28 cellular contexts compared by ENCODE assay signal in the genomic region with DNA sequence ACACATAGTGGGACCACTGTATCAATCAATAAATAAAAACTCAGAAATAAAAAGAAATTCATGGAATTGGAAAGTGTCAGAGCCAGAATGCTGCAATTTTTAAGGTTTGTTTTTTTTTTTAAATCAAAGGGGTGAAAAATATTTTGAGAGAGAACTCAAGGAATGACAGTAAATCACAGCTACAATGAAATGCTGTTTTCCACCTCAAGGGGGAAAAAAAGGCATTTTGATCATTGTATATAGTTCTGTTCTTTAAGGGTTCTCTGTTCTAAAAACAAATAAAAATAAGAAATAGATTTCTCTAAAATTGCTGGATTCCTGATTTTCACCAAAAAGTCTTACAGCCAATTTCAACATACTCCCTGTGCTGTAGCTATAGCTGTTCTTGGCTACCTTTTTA. TPM values are rescaled to one million over a fixed set of nuclear protein-coding genes. Genes with fewer than 3 reads are reported as not detected.
"Had no signal": no experiment of that assay in that cellular context is flagged by ENCODE, and none has a peak within 500 bp of the region (broad histone marks: within the 10 kb centered on the region; RNA-seq: fewer than 3 reads in every experiment).

No MANE protein-coding gene starts in this region.

- DNase-seq: activated B cell treated with CpG ODN at 0.5 μM for 24 hours; activated CD4-positive, alpha-beta T cell treated with anti-CD3 and anti-CD28 coated beads for 48 hours; activated CD4-positive, alpha-beta T cell treated with anti-CD3 and anti-CD28 coated beads, Interleukin-2, amount 50 U/mL, for 1 hour; activated CD4-positive, alpha-beta T cell treated with anti-CD3 and anti-CD28 coated beads, Interleukin-2, amount 50 U/mL, for 48 hours; activated CD8-positive, alpha-beta memory T cell treated with anti-CD3 and anti-CD28 coated beads for 24 hours; activated CD8-positive, alpha-beta T cell treated with anti-CD3 and anti-CD28 coated beads for 36 hours; activated effector memory CD4-positive, alpha-beta T cell treated with Interleukin-2 at 50 U/mL for 16 hours; activated gamma-delta T cell treated with Interleukin-2 at 50 U/mL for 16 hours; activated naive CD4-positive, alpha-beta T cell treated with anti-CD3 and anti-CD28 coated beads, Interleukin-2, amount 50 U/mL, for 16 hours; activated naive CD4-positive, alpha-beta T cell treated with Interleukin-2 at 50 U/mL for 16 hours; activated T-cell treated with anti-CD3 and anti-CD28 coated beads, Interleukin-2, amount 50 U/mL, for 4 hours; amniotic stem cell; anterior cingulate cortex; brain microvascular endothelial cell; colonic mucosa; effector CD8-positive, alpha-beta T cell; erythroblast; foreskin keratinocyte; gastrocnemius medialis; heart right ventricle; T-helper 1 cell; T-helper 17 cell; T1000; WERI-Rb-1 had no signal

- ATAC-seq: activated CD4-positive, CD25-positive, alpha-beta regulatory T cell treated with anti-CD3 and anti-CD28 coated beads, Interleukin-2, amount 50 U/mL, for 24 hours; activated CD8-positive, alpha-beta T cell treated with anti-CD3 and anti-CD28 coated beads for 36 hours; activated T-cell treated with anti-CD3 and anti-CD28 coated beads, Interleukin-2, amount 50 U/mL, for 4 hours; activated T-helper 17 cell treated with anti-CD3 and anti-CD28 coated beads, Interleukin-2, amount 50 U/mL, for 72 hours; foreskin keratinocyte; gastrocnemius medialis; heart right ventricle; T-helper 17 cell had no signal

- H3K9me3 Mint-ChIP-seq: activated B cell treated with CpG ODN at 0.5 μM for 24 hours; activated CD8-positive, alpha-beta T cell treated with anti-CD3 and anti-CD28 coated beads for 36 hours; activated T-cell treated with anti-CD3 and anti-CD28 coated beads, Interleukin-2, amount 50 U/mL, for 4 hours; activated T-helper 17 cell treated with anti-CD3 and anti-CD28 coated beads, Interleukin-2, amount 50 U/mL, for 72 hours; T-helper 2 cell treated with Interferon-gamma antibody and Interleukin-4, amounts not matched to agents 5 μg/mL and 100 μg/mL, for 36 hours had no signal

- H3K4me1 Mint-ChIP-seq: activated B cell treated with CpG ODN at 0.5 μM for 24 hours; activated T-helper 17 cell treated with anti-CD3 and anti-CD28 coated beads, Interleukin-2, amount 50 U/mL, for 72 hours; T-helper 17 cell had no signal

- H3K4me3 Mint-ChIP-seq: activated B cell treated with CpG ODN at 0.5 μM for 24 hours; activated CD8-positive, alpha-beta T cell treated with anti-CD3 and anti-CD28 coated beads for 36 hours; activated naive CD8-positive, alpha-beta T cell; activated T-cell treated with anti-CD3 and anti-CD28 coated beads, Interleukin-2, amount 50 U/mL, for 4 hours; activated T-helper 17 cell treated with anti-CD3 and anti-CD28 coated beads, Interleukin-2, amount 50 U/mL, for 72 hours; T-helper 17 cell; T-helper 2 cell treated with Interferon-gamma antibody and Interleukin-4, amounts not matched to agents 5 μg/mL and 100 μg/mL, for 36 hours had no signal

- H3K27ac Mint-ChIP-seq: activated B cell treated with CpG ODN at 0.5 μM for 24 hours; activated CD8-positive, alpha-beta T cell treated with anti-CD3 and anti-CD28 coated beads for 36 hours; activated naive CD8-positive, alpha-beta T cell; activated T-helper 17 cell treated with anti-CD3 and anti-CD28 coated beads, Interleukin-2, amount 50 U/mL, for 72 hours; T-helper 17 cell; T-helper 2 cell treated with Interferon-gamma antibody and Interleukin-4, amounts not matched to agents 5 μg/mL and 100 μg/mL, for 36 hours had no signal

- H3K36me3 Mint-ChIP-seq: activated naive CD8-positive, alpha-beta T cell had no signal

RNA-seq across cellular contexts. Expression of gene FAXC, which starts 24.5 kb away (rescaled TPM):
- total RNA-seq: activated B cell treated with CpG ODN at 0.5 μM for 24 hours; activated CD8-positive, alpha-beta T cell treated with anti-CD3 and anti-CD28 coated beads for 36 hours; activated T-cell treated with anti-CD3 and anti-CD28 coated beads, Interleukin-2, amount 50 U/mL, for 4 hours; T-helper 17 cell had no signal
